ENCODE assay signal across 15 cellular contexts in genomic region chr18:70165936-70166335, GRCh38. TPM values are rescaled to one million over a fixed set of nuclear protein-coding genes. Genes with fewer than 3 reads are reported as not detected.
DNase-seq lines count a peak whose midpoint lies in the region; ATAC-seq, FAIRE-seq and TF ChIP-seq lines count a peak whose summit lies in the region.
"Had no signal": no experiment of that assay in that cellular context is flagged by ENCODE, and none has a peak within 500 bp of the region (broad histone marks: within the 10 kb centered on the region; RNA-seq: fewer than 3 reads in every experiment).

No MANE protein-coding gene starts in this region.

- no peaks in the 10 kb centered on the region for H3K36me3 ChIP-seq in endocrine pancreas (ENCODE audit: control insufficient read depth, insufficient read depth, low read length)
- no peaks in the 10 kb centered on the region for H3K36me3 ChIP-seq in colonic mucosa
- peaks cover 0 to 13% (median 0%) of the 10 kb centered on the region in 4 donors for H3K36me3 ChIP-seq in sigmoid colon
- H3K36me3 ChIP-seq in HAP-1 (replicated peaks): peaks cover 15% of the 10 kb centered on the region; the same call in 1 of the 2 replicates

- no peak for TF ChIP-seq POLR2A in GM12892 (IDR thresholded peaks at IDR 0.05; ENCODE audit: low read depth, low read length)
- TF ChIP-seq POLR2A in sigmoid colon (IDR thresholded peaks at IDR 0.05): no peak

- ATAC-seq in GM21515 (IDR thresholded peaks at IDR 0.05; ENCODE audit: unreplicated experiment) (peak; percentile 68), HG03066 (IDR thresholded peaks at IDR 0.05; ENCODE audit: low read depth, unreplicated experiment) (peak; percentile 84)
- ATAC-seq: activated CD8-positive, alpha-beta T cell treated with anti-CD3 and anti-CD28 coated beads for 36 hours had no signal

- FAIRE-seq in GM12892 (lab: Jason Lieb, UNC): peak; percentile 89

- no peak for DNase-seq in GM12892 (ENCODE audit: insufficient read length)
- DNase-seq in colonic mucosa: no peak
- no peak for DNase-seq in stimulated activated naive CD4-positive, alpha-beta T cell (lab: John Stamatoyannopoulos, UW)
- DNase-seq in sigmoid colon: no peak
- DNase-seq in HAP-1 (ENCODE audit: low spot score in 2 of 2): no peak
- DNase-seq: activated CD8-positive, alpha-beta T cell treated with anti-CD3 and anti-CD28 coated beads for 36 hours; foreskin melanocyte; NCI-H187; occipital lobe; stimulated activated CD4-positive, alpha-beta T cell treated with anti-CD3 and anti-CD28 coated beads, Interleukin-2, amount 100 ng/mL, for 24 hours; stomach; T-helper 1 cell had no signal

- no peak overlapping the region for H3K9ac ChIP-seq in endocrine pancreas (ENCODE audit: control insufficient read depth, insufficient read depth, low read length)
- H3K9ac ChIP-seq in colonic mucosa (ENCODE audit: low read depth in 2 of 2, low read length in 2 of 2): no peak overlapping the region

- H3K4me1 ChIP-seq in endocrine pancreas (ENCODE audit: control insufficient read depth, insufficient read depth, low read length): peaks cover 15% of the 10 kb centered on the region
- no peaks in the 10 kb centered on the region for H3K4me1 ChIP-seq in colonic mucosa
- peaks cover 0 to 15% (median 10%) of the 10 kb centered on the region in 4 donors for H3K4me1 ChIP-seq in sigmoid colon
- no peaks in the 10 kb centered on the region for H3K4me1 ChIP-seq in HAP-1
- H3K4me1 ChIP-seq: stomach had no signal

- no peak overlapping the region for H3K27ac ChIP-seq in colonic mucosa
- peak overlapping the region in 2 of 4 donors; percentile 52 to 76 for H3K27ac ChIP-seq in sigmoid colon
- H3K27ac ChIP-seq: stomach had no signal

- intact Hi-C loops in colonic mucosa (cut with DNase I) (no loop called here), sigmoid colon (cut with DNase I) (loop anchor here (1.0 kb wide), 1 partner anchor 17 kb away; no protein-coding TSS in a partner anchor)

- in situ Hi-C loops in HAP-1 (cut with MboI; ENCODE audit: low sequenced_read_pairs): no loop called here

- no peak for TF ChIP-seq CTCF in colonic mucosa (IDR thresholded peaks at IDR 0.05)
- TF ChIP-seq CTCF in sigmoid colon (IDR thresholded peaks at IDR 0.05): no peak

- H3K4me3 ChIP-seq in endocrine pancreas (ENCODE audit: control insufficient read depth, insufficient read depth, low read length) (peak overlapping the region; percentile 79), colonic mucosa (no peak overlapping the region), sigmoid colon (no peak overlapping the region), HAP-1 (no peak overlapping the region)
- H3K4me3 ChIP-seq: stomach had no signal

- H3K9me3 ChIP-seq in endocrine pancreas (ENCODE audit: control insufficient read depth, low read length) (peaks cover 2% of the 10 kb centered on the region), colonic mucosa (no peaks in the 10 kb centered on the region), sigmoid colon (no peaks in the 10 kb centered on the region), HAP-1 (no peaks in the 10 kb centered on the region)
- H3K9me3 ChIP-seq: stomach had no signal

- no peaks in the 10 kb centered on the region for H3K27me3 ChIP-seq in endocrine pancreas (ENCODE audit: control insufficient read depth, insufficient read depth, low read length)
- no peaks in the 10 kb centered on the region for H3K27me3 ChIP-seq in colonic mucosa
- no peaks in the 10 kb centered on the region for H3K27me3 ChIP-seq in sigmoid colon
- H3K27me3 ChIP-seq in HAP-1 (ENCODE audit: low read depth): no peaks in the 10 kb centered on the region
- H3K27me3 ChIP-seq: stomach had no signal

- WGBS in sigmoid colon, 2 donors: 86% methylated on average over 3 of the region's 3 CpGs

- no peak for TF ChIP-seq EP300 in sigmoid colon (IDR thresholded peaks at IDR 0.05)

RNA-seq across cellular contexts. Expression of gene RTTN, which starts 39.6 kb away (rescaled TPM):
- polyA plus RNA-seq in GM12892 (2012; ENCODE audit: missing spikeins): 18.4 TPM
- 10 to 100 TPM in 1 of 2 donors, 1 to 10 TPM in 1; 6.5 to 16.7 TPM for total RNA-seq in colonic mucosa
- total RNA-seq in sigmoid colon: 10 to 100 TPM; 11.3 to 18.2 (median 15.2) TPM
- 1 to 10 TPM; 1.4 to 5.2 (median 2.4) TPM for polyA plus RNA-seq in sigmoid colon
